Comparison of ENCODE assay signal across 28 cellular contexts in the genomic region with DNA sequence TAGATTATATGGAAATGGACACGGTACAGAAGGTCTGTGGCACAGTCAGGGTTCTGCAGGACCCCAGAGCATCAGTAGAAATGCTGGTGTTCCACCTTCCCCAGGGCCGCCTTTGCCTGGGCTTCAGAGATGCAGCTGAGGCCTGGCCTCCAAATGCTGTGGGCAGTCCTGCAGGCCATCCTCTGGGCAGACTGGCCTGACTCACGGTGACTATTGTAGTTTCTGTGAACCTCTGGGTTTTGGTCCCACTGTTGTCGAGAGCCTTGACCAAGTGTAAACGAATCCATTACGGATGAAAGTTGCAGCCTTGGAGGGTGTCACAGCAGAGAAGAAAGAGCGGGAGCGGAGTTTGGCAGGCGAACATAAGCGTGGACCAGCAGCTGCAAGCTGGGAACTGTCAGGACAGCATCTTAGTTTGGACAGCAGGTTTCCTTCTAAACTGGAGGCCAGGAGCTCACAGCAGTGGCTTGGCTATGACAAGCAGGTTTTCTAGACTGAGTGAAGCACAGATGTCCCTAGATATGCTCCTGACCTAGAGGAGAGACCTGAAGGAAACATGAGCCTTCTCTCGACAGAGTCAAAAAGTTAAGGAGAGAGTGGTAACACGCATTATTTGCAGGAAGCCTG. TPM values are rescaled to one million over a fixed set of nuclear protein-coding genes. Genes with fewer than 3 reads are reported as not detected.
DNase-seq lines count a peak whose midpoint lies in the region; ATAC-seq and TF ChIP-seq lines count a peak whose summit lies in the region.
"Had no signal": no experiment of that assay in that cellular context is flagged by ENCODE, and none has a peak within 500 bp of the region (broad histone marks: within the 10 kb centered on the region; RNA-seq: fewer than 3 reads in every experiment).

No MANE protein-coding gene starts in this region.

- peak; percentile 78 for DNase-seq in G401 (ENCODE audit: low spot score)
- peak; percentile 74 for DNase-seq in cerebellar cortex (ENCODE audit: low spot score)
- peak in 2 of 3 donors; percentile 66 to 76 for DNase-seq in right cardiac atrium
- DNase-seq in progenitor cell of endocrine pancreas (ENCODE audit: low spot score, unreplicated experiment): no peak
- no peak for DNase-seq in activated naive CD4-positive, alpha-beta T cell treated with Interleukin-2 at 50 U/mL for 16 hours
- no peak for DNase-seq in uterus
- no peak for DNase-seq in stimulated activated naive CD4-positive, alpha-beta T cell treated with Interleukin-2 at 50 U/mL for 16 hours (lab: John Stamatoyannopoulos, UW)
- DNase-seq: ACHN; activated CD4-positive, alpha-beta T cell treated with anti-CD3 and anti-CD28 coated beads, Interleukin-2, amount 50 U/mL, for 48 hours; activated gamma-delta T cell treated with Interleukin-2 at 50 U/mL for 16 hours; activated T-cell treated with anti-CD3 and anti-CD28 coated beads, Interleukin-2, amount 50 U/mL, for 48 hours; BE2C; brain microvascular endothelial cell; CD8-positive, alpha-beta T cell; GOT3; NCI-H1417 treated with DMSO at 0.1 percent for 48 hours; NCI-H2081; NCI-H2227 treated with DMSO at 0.1 percent for 48 hours; NCI-H526; PC-3; SHP77; stimulated activated naive CD8-positive, alpha-beta T cell treated with anti-CD3 and anti-CD28 coated beads, Interleukin-15, Interleukin-2, amounts not matched to agents 100 U/mL and 50 U/mL, for 24 hours; T-helper 17 cell had no signal

- no peak for TF ChIP-seq POLR2A in uterus (IDR thresholded peaks at IDR 0.05)

- in situ Hi-C loops in G401 (cut with HindIII; ENCODE audit: low sequenced_read_pairs): no loop called here

- no peaks in the 10 kb centered on the region for H3K9me3 ChIP-seq in right cardiac atrium (ENCODE audit: control insufficient read depth, low read length)
- H3K9me3 ChIP-seq in uterus: no peaks in the 10 kb centered on the region
- H3K9me3 ChIP-seq: BE2C, thoracic aorta, vagina had no signal

- H3K9me3 Mint-ChIP-seq in progenitor cell of endocrine pancreas (ENCODE audit: low read depth): no peaks in the 10 kb centered on the region
- H3K9me3 Mint-ChIP-seq: CD8-positive, alpha-beta T cell had no signal

- no peaks in the 10 kb centered on the region for H3K36me3 Mint-ChIP-seq in progenitor cell of endocrine pancreas (ENCODE audit: insufficient read depth)
- H3K36me3 Mint-ChIP-seq: CD8-positive, alpha-beta T cell had no signal

- 69% methylated on average over 12 of the region's 12 CpGs for WGBS in right cardiac atrium

- H3K36me3 ChIP-seq in uterus: no peaks in the 10 kb centered on the region
- H3K36me3 ChIP-seq: BE2C, brain microvascular endothelial cell, thoracic aorta, vagina had no signal

- no peak for TF ChIP-seq CTCF in progenitor cell of endocrine pancreas (IDR thresholded peaks at IDR 0.05; ENCODE audit: unreplicated experiment)
- TF ChIP-seq CTCF in uterus (IDR thresholded peaks at IDR 0.05): no peak

- H3K27me3 ChIP-seq in right cardiac atrium (ENCODE audit: control insufficient read depth, insufficient read depth) (no peaks in the 10 kb centered on the region), uterus (no peaks in the 10 kb centered on the region)
- H3K27me3 ChIP-seq: BE2C, brain microvascular endothelial cell, vagina had no signal

- peaks cover 4% of the 10 kb centered on the region for H3K4me1 Mint-ChIP-seq in progenitor cell of endocrine pancreas (ENCODE audit: low read depth)
- H3K4me1 Mint-ChIP-seq: T-helper 17 cell had no signal

- H3K4me3 ChIP-seq in right cardiac atrium (ENCODE audit: low read length): no peak overlapping the region
- no peak overlapping the region for H3K4me3 ChIP-seq in uterus
- H3K4me3 ChIP-seq: skin epidermis, thoracic aorta, vagina had no signal

- no peaks in the 10 kb centered on the region for H3K27me3 Mint-ChIP-seq in progenitor cell of endocrine pancreas
- H3K27me3 Mint-ChIP-seq: T-helper 17 cell had no signal

- peak overlapping the region; percentile 25 for H3K27ac Mint-ChIP-seq in progenitor cell of endocrine pancreas
- H3K27ac Mint-ChIP-seq: CD8-positive, alpha-beta T cell; T-helper 17 cell had no signal

- H3K27ac ChIP-seq in right cardiac atrium (ENCODE audit: low read length): no peak overlapping the region
- H3K27ac ChIP-seq in uterus: no peak overlapping the region
- H3K27ac ChIP-seq: brain microvascular endothelial cell, skin epidermis, thoracic aorta, vagina had no signal

- H3K4me1 ChIP-seq in right cardiac atrium (ENCODE audit: control insufficient read depth, insufficient read depth, low read length) (no peaks in the 10 kb centered on the region), uterus (no peaks in the 10 kb centered on the region)
- H3K4me1 ChIP-seq: BE2C, vagina had no signal

- ATAC-seq in right cardiac atrium (peak; percentile 18 to 36), GM19397 (IDR thresholded peaks at IDR 0.05; ENCODE audit: unreplicated experiment) (no peak)
- ATAC-seq: activated CD4-positive, CD25-positive, alpha-beta regulatory T cell treated with anti-CD3 and anti-CD28 coated beads, Interleukin-2, amount 50 U/mL, for 24 hours; CD8-positive, alpha-beta T cell; PC-3; stimulated activated naive CD8-positive, alpha-beta T cell treated with anti-CD3 and anti-CD28 coated beads, Interleukin-15, Interleukin-2, amounts not matched to agents 100 U/mL and 50 U/mL, for 24 hours; T-helper 17 cell had no signal

- H3K4me3 Mint-ChIP-seq in progenitor cell of endocrine pancreas (ENCODE audit: low read depth): no peak overlapping the region
- H3K4me3 Mint-ChIP-seq: CD8-positive, alpha-beta T cell; T-helper 17 cell had no signal

- intact Hi-C loops in right cardiac atrium (cut with DNase I): no loop called here
- intact Hi-C loops in uterus (cut with DNase I; ENCODE audit: low total_unique reads): no loop called here

RNA-seq across cellular contexts. Expression of a gene that starts 46.2 kb away (rescaled TPM):
- 41.0 and 65.5 TPM in 2 replicates for total RNA-seq in G401 (2014; rRNA removed; shearing (Covaris generic))
- total RNA-seq in right cardiac atrium (10 to 100 TPM; 67.2 to 98.8 (median 77.1) TPM), progenitor cell of endocrine pancreas (256 and 265 TPM in 2 replicates), uterus (100 to 1,000 TPM in 3 of 4 donors, 10 to 100 TPM in 1; 34.6 to 237 (median 211) TPM)
- polyA plus RNA-seq in right cardiac atrium: 15.6 TPM

Comparison
In these comparisons a context has a peak if more than half of its experiments do, and no peak if none do; other contexts are left out.
1. DNase-seq: peak in G401 (single experiment), cerebellar cortex (single experiment) and right cardiac atrium (2 of 3); none in progenitor cell of endocrine pancreas (single experiment), activated naive CD4-positive, alpha-beta T cell treated with Interleukin-2 at 50 U/mL for 16 hours (single experiment), uterus (0 of 2) and stimulated activated naive CD4-positive, alpha-beta T cell treated with Interleukin-2 at 50 U/mL for 16 hours (single experiment).